ENCODE assay signal across 16 cellular contexts in genomic region chr20:57737349-57737748, GRCh38.
"Had no signal": no experiment of that assay in that cellular context is flagged by ENCODE, and none has a peak within 500 bp of the region (broad histone marks: within the 10 kb centered on the region; RNA-seq: fewer than 3 reads in every experiment).

No MANE protein-coding gene starts in this region.

- H3K9ac ChIP-seq: parathyroid adenoma had no signal

- H3K36me3 Mint-ChIP-seq: stimulated activated memory B cell treated with anti-CD40 and anti-IgM and Interleukin-4, amounts not matched to agents 10 μg/mL and 1 μg/mL and 100 μg/mL, for 72 hours had no signal

- H3K4me1 ChIP-seq: colonic mucosa, foreskin keratinocyte, parathyroid adenoma, right atrium auricular region, tibial artery, upper lobe of left lung, uterus had no signal

- H3K27ac Mint-ChIP-seq: nephron progenitor cell; stimulated activated memory B cell treated with anti-CD40 and anti-IgM and Interleukin-4, amounts not matched to agents 10 μg/mL and 1 μg/mL and 100 μg/mL, for 72 hours; stimulated activated naive CD8-positive, alpha-beta T cell treated with anti-CD3 and anti-CD28 coated beads, Interleukin-15, Interleukin-2, amounts not matched to agents 100 ng/mL and 50 ng/mL, for 24 hours had no signal

- H3K9me3 ChIP-seq: colonic mucosa, right atrium auricular region, tibial artery, upper lobe of left lung, uterus had no signal

- H3K4me3 Mint-ChIP-seq: naive thymus-derived CD4-positive, alpha-beta T cell; nephron progenitor cell; stimulated activated memory B cell treated with anti-CD40 and anti-IgM and Interleukin-4, amounts not matched to agents 10 μg/mL and 1 μg/mL and 100 μg/mL, for 72 hours; stimulated activated naive CD8-positive, alpha-beta T cell treated with anti-CD3 and anti-CD28 coated beads, Interleukin-15, Interleukin-2, amounts not matched to agents 100 ng/mL and 50 ng/mL, for 24 hours had no signal

- H2AFZ ChIP-seq: parathyroid adenoma had no signal

- H3K4me1 Mint-ChIP-seq: naive thymus-derived CD4-positive, alpha-beta T cell had no signal

- H3K27ac ChIP-seq: colonic mucosa, foreskin keratinocyte, parathyroid adenoma, right atrium auricular region, tibial artery, upper lobe of left lung, uterus had no signal

- H3K79me2 ChIP-seq: parathyroid adenoma had no signal

- ATAC-seq: foreskin keratinocyte; naive thymus-derived CD4-positive, alpha-beta T cell; stimulated activated memory B cell treated with anti-CD40 and anti-IgM and Interleukin-4, amounts not matched to agents 10 μg/mL and 1 μg/mL and 100 μg/mL, for 72 hours had no signal

- H3K27me3 ChIP-seq: colonic mucosa, right atrium auricular region, tibial artery, upper lobe of left lung, uterus had no signal

- DNase-seq: colonic mucosa; dermis blood vessel endothelial cell; erythroblast; foreskin keratinocyte; kidney glomerular epithelial cell; naive thymus-derived CD4-positive, alpha-beta T cell; nephron progenitor cell; stimulated activated CD4-positive, alpha-beta T cell treated with anti-CD3 and anti-CD28 coated beads, Interleukin-4, amount 100 ng/mL, for 24 hours; tibial artery; upper lobe of left lung; uterus had no signal

- H3K36me3 ChIP-seq: colonic mucosa, right atrium auricular region, tibial artery, upper lobe of left lung, uterus had no signal

- H3K9me3 Mint-ChIP-seq: naive thymus-derived CD4-positive, alpha-beta T cell; nephron progenitor cell; stimulated activated memory B cell treated with anti-CD40 and anti-IgM and Interleukin-4, amounts not matched to agents 10 μg/mL and 1 μg/mL and 100 μg/mL, for 72 hours; stimulated activated naive CD8-positive, alpha-beta T cell treated with anti-CD3 and anti-CD28 coated beads, Interleukin-15, Interleukin-2, amounts not matched to agents 100 ng/mL and 50 ng/mL, for 24 hours had no signal

- H3K4me3 ChIP-seq: colonic mucosa, right atrium auricular region, smooth muscle cell, tibial artery, upper lobe of left lung, uterus had no signal
